Comparison of ENCODE assay signal across 11 cellular contexts in genomic region chr1:162612606-162613400, GRCh38. TPM values are rescaled to one million over a fixed set of nuclear protein-coding genes. Genes with fewer than 3 reads are reported as not detected.
DNase-seq lines count a peak whose midpoint lies in the region; ATAC-seq and TF ChIP-seq lines count a peak whose summit lies in the region.
"Had no signal": no experiment of that assay in that cellular context is flagged by ENCODE, and none has a peak within 500 bp of the region (broad histone marks: within the 10 kb centered on the region; RNA-seq: fewer than 3 reads in every experiment).

No MANE protein-coding gene starts in this region.

- POLR2A ChIA-PET in Panc1 (lab: Charles Lee): no interaction called here
- POLR2A ChIA-PET in activated CD4-positive, alpha-beta memory T cell treated with anti-CD3 and anti-CD28 coated beads for 36 hours (lab: Charles Lee): no interaction called here

- no peak overlapping the region for H3K27ac ChIP-seq in Panc1 (ENCODE audit: low read length)
- H3K27ac ChIP-seq: foreskin keratinocyte had no signal

- no TSS peak for BruUV-seq in Panc1 (replicated peaks; lab: Mats Ljungman, UMichigan)

- DNase-seq in EH (ENCODE audit: low read depth) (peak; percentile 70), Panc1 (ENCODE audit: low read depth, low spot score) (no peak), glutamatergic neuron (peak; percentile 76), retina (peak; percentile 18), erythroblast (lab: John Stamatoyannopoulos, UW) (no peak)
- DNase-seq in activated T-helper 1 cell treated with anti-CD3 and anti-CD28 coated beads, Interleukin-12 subunit alpha, Interleukin-12 subunit beta, Interleukin-2, Interleukin-4 antibody, amounts not matched to agents 30 ng/mL and 10 ng/mL and 1 ng/mL, durations not matched to agents 14 hours and 24 hours and 36 hours (ENCODE audit: low spot score): no peak
- no peak for DNase-seq in activated CD4-positive, alpha-beta memory T cell treated with anti-CD3 and anti-CD28 coated beads for 36 hours

- H3K36me3 ChIP-seq in Panc1 (ENCODE audit: control insufficient read depth, insufficient read depth, low read length): no peaks in the 10 kb centered on the region
- H3K36me3 ChIP-seq: Peyer's patch had no signal

- H3K4me1 ChIP-seq in Panc1 (ENCODE audit: control insufficient read depth, insufficient read depth, low read length): peaks cover 5% of the 10 kb centered on the region; the same call in 1 of the 2 replicates
- H3K4me1 ChIP-seq: foreskin keratinocyte had no signal

- H3K27me3 Mint-ChIP-seq in glutamatergic neuron (ENCODE audit: unreplicated experiment): peaks cover 5% of the 10 kb centered on the region
- no peaks in the 10 kb centered on the region for H3K27me3 Mint-ChIP-seq in activated T-helper 1 cell treated with anti-CD3 and anti-CD28 coated beads, Interleukin-12 subunit alpha, Interleukin-12 subunit beta, Interleukin-2, Interleukin-4 antibody, amounts not matched to agents 30 ng/mL and 10 ng/mL and 1 ng/mL, durations not matched to agents 14 hours and 24 hours and 36 hours (ENCODE audit: insufficient read depth)
- H3K27me3 Mint-ChIP-seq in activated CD4-positive, alpha-beta memory T cell treated with anti-CD3 and anti-CD28 coated beads for 36 hours: no peaks in the 10 kb centered on the region

- no peak for TF ChIP-seq CTCF in Panc1 (IDR thresholded peaks at IDR 0.05)
- no peak for TF ChIP-seq CTCF in glutamatergic neuron (IDR thresholded peaks at IDR 0.05; ENCODE audit: partially characterized antibody, unreplicated experiment)

- ATAC-seq in Panc1 (peak; percentile 56), HG02840 (IDR thresholded peaks at IDR 0.05; ENCODE audit: low FRiP score, unreplicated experiment) (no peak)

- H3K4me3 ChIP-seq in Panc1 (ENCODE audit: low read depth in 2 of 2, low read length in 2 of 2): no peak overlapping the region
- H3K4me3 ChIP-seq: Peyer's patch had no signal

- CTCF ChIA-PET in Panc1 (lab: Charles Lee): interaction anchor here (0.6 to 2.3 kb wide), 2 partner anchors 10 to 187 kb away, joined by 5 to 25 read pairs; no protein-coding TSS in a partner anchor
- CTCF ChIA-PET in activated CD4-positive, alpha-beta memory T cell treated with anti-CD3 and anti-CD28 coated beads for 36 hours (lab: Charles Lee): interaction anchor here (0.6 to 2.4 kb wide), 14 partner anchors 7 to 557 kb away, joined by 3 to 10 read pairs (median 4); no protein-coding TSS in a partner anchor

- TF ChIP-seq POLR2A in erythroblast (IDR thresholded peaks at IDR 0.05; ENCODE audit: low read length): no peak

- H3K27ac Mint-ChIP-seq in glutamatergic neuron (ENCODE audit: unreplicated experiment): peak overlapping the region; percentile 93
- H3K27ac Mint-ChIP-seq in activated T-helper 1 cell treated with anti-CD3 and anti-CD28 coated beads, Interleukin-12 subunit alpha, Interleukin-12 subunit beta, Interleukin-2, Interleukin-4 antibody, amounts not matched to agents 30 ng/mL and 10 ng/mL and 1 ng/mL, durations not matched to agents 14 hours and 24 hours and 36 hours: no peak overlapping the region
- no peak overlapping the region for H3K27ac Mint-ChIP-seq in activated CD4-positive, alpha-beta memory T cell treated with anti-CD3 and anti-CD28 coated beads for 36 hours
- H3K27ac Mint-ChIP-seq: nephron had no signal

- peak overlapping the region; percentile 36 for H3K4me3 Mint-ChIP-seq in glutamatergic neuron (ENCODE audit: unreplicated experiment)
- no peak overlapping the region for H3K4me3 Mint-ChIP-seq in activated T-helper 1 cell treated with anti-CD3 and anti-CD28 coated beads, Interleukin-12 subunit alpha, Interleukin-12 subunit beta, Interleukin-2, Interleukin-4 antibody, amounts not matched to agents 30 ng/mL and 10 ng/mL and 1 ng/mL, durations not matched to agents 14 hours and 24 hours and 36 hours
- H3K4me3 Mint-ChIP-seq in activated CD4-positive, alpha-beta memory T cell treated with anti-CD3 and anti-CD28 coated beads for 36 hours: no peak overlapping the region
- H3K4me3 Mint-ChIP-seq: nephron had no signal

- peaks cover 14% of the 10 kb centered on the region for H3K4me1 Mint-ChIP-seq in glutamatergic neuron (ENCODE audit: low read depth, unreplicated experiment)
- H3K4me1 Mint-ChIP-seq in activated T-helper 1 cell treated with anti-CD3 and anti-CD28 coated beads, Interleukin-12 subunit alpha, Interleukin-12 subunit beta, Interleukin-2, Interleukin-4 antibody, amounts not matched to agents 30 ng/mL and 10 ng/mL and 1 ng/mL, durations not matched to agents 14 hours and 24 hours and 36 hours (ENCODE audit: low read depth): no peaks in the 10 kb centered on the region
- H3K4me1 Mint-ChIP-seq in activated CD4-positive, alpha-beta memory T cell treated with anti-CD3 and anti-CD28 coated beads for 36 hours (ENCODE audit: low read depth): no peaks in the 10 kb centered on the region

- H3K27me3 ChIP-seq in Panc1 (ENCODE audit: control insufficient read depth, insufficient read depth, low read length): no peaks in the 10 kb centered on the region
- H3K27me3 ChIP-seq: foreskin keratinocyte, Peyer's patch had no signal

- intact Hi-C loops in Panc1 (cut with micrococcal nuclease; ENCODE audit: unreplicated experiment): loop anchor here (1.0 kb wide), 1 partner anchor 187 kb away; no protein-coding TSS in a partner anchor
- intact Hi-C loops in activated T-helper 1 cell treated with anti-CD3 and anti-CD28 coated beads, Interleukin-12 subunit alpha, Interleukin-12 subunit beta, Interleukin-2, Interleukin-4 antibody, amounts not matched to agents 30 ng/mL and 10 ng/mL and 1 ng/mL, durations not matched to agents 14 hours and 24 hours and 36 hours (cut with micrococcal nuclease): no loop called here
- intact Hi-C loops in activated CD4-positive, alpha-beta memory T cell treated with anti-CD3 and anti-CD28 coated beads for 36 hours (cut with micrococcal nuclease): no loop called here

- peaks cover 11% of the 10 kb centered on the region for H3K36me3 Mint-ChIP-seq in glutamatergic neuron (ENCODE audit: unreplicated experiment)
- H3K36me3 Mint-ChIP-seq in activated T-helper 1 cell treated with anti-CD3 and anti-CD28 coated beads, Interleukin-12 subunit alpha, Interleukin-12 subunit beta, Interleukin-2, Interleukin-4 antibody, amounts not matched to agents 30 ng/mL and 10 ng/mL and 1 ng/mL, durations not matched to agents 14 hours and 24 hours and 36 hours (ENCODE audit: low read depth): peaks cover 5% of the 10 kb centered on the region
- H3K36me3 Mint-ChIP-seq in activated CD4-positive, alpha-beta memory T cell treated with anti-CD3 and anti-CD28 coated beads for 36 hours: peaks cover 12% of the 10 kb centered on the region

- in situ Hi-C loops in Panc1 (cut with HindIII; ENCODE audit: low pct_unique_long_range_greater_than_20kb, low sequenced_read_pairs): no loop called here

- peaks cover 5% of the 10 kb centered on the region; the same call in 1 of the 2 replicates for H3K9me3 ChIP-seq in Panc1 (ENCODE audit: control insufficient read depth, insufficient read depth, low read depth, low read length)

- peaks cover 10% of the 10 kb centered on the region for H3K9me3 Mint-ChIP-seq in glutamatergic neuron (ENCODE audit: unreplicated experiment)
- peaks cover 10% of the 10 kb centered on the region for H3K9me3 Mint-ChIP-seq in activated T-helper 1 cell treated with anti-CD3 and anti-CD28 coated beads, Interleukin-12 subunit alpha, Interleukin-12 subunit beta, Interleukin-2, Interleukin-4 antibody, amounts not matched to agents 30 ng/mL and 10 ng/mL and 1 ng/mL, durations not matched to agents 14 hours and 24 hours and 36 hours
- peaks cover 11% of the 10 kb centered on the region for H3K9me3 Mint-ChIP-seq in activated CD4-positive, alpha-beta memory T cell treated with anti-CD3 and anti-CD28 coated beads for 36 hours

RNA-seq across cellular contexts. Expression of gene DDR2, which starts 19.5 kb away (rescaled TPM):
- 1.9 TPM for total RNA-seq in Panc1 (2021; ENCODE audit: unreplicated experiment)
- 0.84 TPM for polyA plus RNA-seq in Panc1 (2012; ENCODE audit: insufficient read length)
- 4.4 TPM for total RNA-seq in glutamatergic neuron (ENCODE audit: unreplicated experiment)
- total RNA-seq in activated T-helper 1 cell treated with anti-CD3 and anti-CD28 coated beads, Interleukin-12 subunit alpha, Interleukin-12 subunit beta, Interleukin-2, Interleukin-4 antibody, amounts not matched to agents 30 ng/mL and 10 ng/mL and 1 ng/mL, durations not matched to agents 14 hours and 24 hours and 36 hours: 0.44 and 0.66 TPM in 2 replicates
- under 1 TPM; 0.19 to 0.36 TPM for total RNA-seq in activated CD4-positive, alpha-beta memory T cell treated with anti-CD3 and anti-CD28 coated beads for 36 hours

RNA-seq across cellular contexts. Expression of gene UAP1, which starts 51.3 kb away (rescaled TPM):
- total RNA-seq in Panc1 (2021; ENCODE audit: unreplicated experiment) (97.7 TPM), glutamatergic neuron (ENCODE audit: unreplicated experiment) (34.1 TPM)
- 60.1 TPM for polyA plus RNA-seq in Panc1 (2012; ENCODE audit: insufficient read length)
- total RNA-seq in activated T-helper 1 cell treated with anti-CD3 and anti-CD28 coated beads, Interleukin-12 subunit alpha, Interleukin-12 subunit beta, Interleukin-2, Interleukin-4 antibody, amounts not matched to agents 30 ng/mL and 10 ng/mL and 1 ng/mL, durations not matched to agents 14 hours and 24 hours and 36 hours: 42.6 and 43.2 TPM in 2 replicates
- 10 to 100 TPM; 28.9 to 32.2 TPM for total RNA-seq in activated CD4-positive, alpha-beta memory T cell treated with anti-CD3 and anti-CD28 coated beads for 36 hours

Comparison
In these comparisons a context has a peak if more than half of its experiments do, and no peak if none do; other contexts are left out.
1. DNase-seq: peak in EH (single experiment), glutamatergic neuron (single experiment) and retina (single experiment); none in Panc1 (single experiment), erythroblast (0 of 2), activated T-helper 1 cell treated with anti-CD3 and anti-CD28 coated beads, Interleukin-12 subunit alpha, Interleukin-12 subunit beta, Interleukin-2, Interleukin-4 antibody, amounts not matched to agents 30 ng/mL and 10 ng/mL and 1 ng/mL, durations not matched to agents 14 hours and 24 hours and 36 hours (single experiment) and activated CD4-positive, alpha-beta memory T cell treated with anti-CD3 and anti-CD28 coated beads for 36 hours (single experiment).